ENCODE assay signal across 1 cellular context in the genomic region with DNA sequence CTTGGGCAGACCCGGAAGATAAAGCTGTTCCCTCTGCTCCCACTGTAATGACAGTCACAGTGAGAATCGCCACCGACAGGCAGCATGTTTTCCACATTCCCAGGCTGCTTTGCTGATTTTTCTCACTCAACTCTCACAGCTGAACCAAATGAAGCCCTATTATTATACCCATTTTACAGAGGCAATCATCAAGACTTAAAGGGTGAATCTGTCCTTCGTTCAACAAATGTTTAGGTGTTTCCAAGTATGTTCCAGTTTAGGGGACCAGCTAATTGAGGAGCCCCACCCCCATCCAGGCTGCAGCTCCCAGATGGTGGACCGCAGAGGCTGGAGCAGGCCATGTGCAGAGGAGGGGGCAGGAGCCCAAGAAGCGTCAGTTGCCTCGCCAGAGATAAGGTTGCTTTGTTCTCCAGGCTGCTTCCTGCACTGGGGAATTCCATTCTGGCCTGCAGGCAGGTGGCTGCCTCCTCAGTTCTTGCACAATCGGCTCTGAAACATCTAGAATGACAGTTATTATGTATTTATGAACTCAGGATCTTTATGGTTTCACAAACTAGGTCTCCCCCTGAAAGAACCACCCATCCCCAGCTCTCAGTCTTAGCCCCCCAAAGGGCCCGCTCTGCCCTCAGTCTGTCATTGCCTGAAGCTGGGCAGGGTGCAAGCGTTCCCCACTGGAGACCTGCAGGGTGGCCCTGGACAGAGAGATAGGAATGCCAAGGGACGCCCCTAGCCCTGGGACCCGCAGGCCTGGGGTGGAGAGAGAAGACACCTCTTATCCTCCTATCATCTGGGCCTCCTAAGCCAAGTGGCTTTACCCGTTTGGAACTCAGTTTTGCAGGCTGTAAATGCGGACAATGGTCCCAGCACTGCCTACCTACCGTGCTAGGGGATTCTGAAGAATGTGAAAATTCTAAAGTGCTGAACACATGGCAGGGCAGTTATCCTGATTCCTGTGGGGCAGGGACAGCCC.
TF ChIP-seq lines count a peak whose summit lies in the region.

No MANE protein-coding gene starts in this region.

TF ChIP-seq in HepG2, 621 proteins besides CTCF, POLR2A, EP300 and RAD21 (continued from another document):
- TF ChIP-seq IRF1 (CRISPR knock-in tag; IDR thresholded peaks at IDR 0.05; ENCODE audit: low read depth) (no peak), MIER2 (CRISPR knock-in tag; IDR thresholded peaks at IDR 0.05) (no peak), TOPORS (CRISPR knock-in tag; IDR thresholded peaks at IDR 0.05) (no peak), POLR2AphosphoS2 (IDR thresholded peaks at IDR 0.05; ENCODE audit: low read depth, low read length) (no peak)
TF ChIP-seq in HepG2: peak in this region for 6.
